In the genomic region with DNA sequence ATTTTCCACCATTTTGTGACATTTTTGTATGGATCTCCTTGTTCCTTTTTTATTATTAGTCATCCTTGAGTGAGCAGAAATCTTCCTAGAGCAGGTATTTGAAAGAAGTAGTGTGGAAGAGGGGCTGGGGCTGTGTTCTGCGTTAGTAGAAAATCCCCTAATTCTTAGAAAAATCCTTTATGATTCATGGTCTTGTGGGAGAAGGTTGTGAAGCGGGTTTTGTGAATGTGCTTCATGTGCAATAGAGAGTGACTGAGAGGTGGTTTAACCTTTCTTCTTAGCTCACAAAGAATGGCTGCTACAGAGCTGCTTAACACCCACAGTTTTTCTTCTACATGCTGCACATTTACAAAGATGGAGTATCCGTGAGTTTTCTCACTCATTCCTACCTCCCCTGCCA, we compare ENCODE assay signal across 1 cellular context.
TF ChIP-seq lines count a peak whose summit lies in the region.

No MANE protein-coding gene starts in this region.

TF ChIP-seq in SK-N-SH, 30 proteins besides CTCF, POLR2A, EP300 and RAD21 (continued from another document):
- no peak for TF ChIP-seq USF1 (IDR thresholded peaks at IDR 0.05; ENCODE audit: borderline replicate concordance, low read depth)
- TF ChIP-seq ZBTB33 (IDR thresholded peaks at IDR 0.05; ENCODE audit: borderline replicate concordance, low read depth), result no peak
- no peak for TF ChIP-seq RFX5 (IDR thresholded peaks at IDR 0.05; ENCODE audit: low read length)
- TF ChIP-seq NRF1 (IDR thresholded peaks at IDR 0.05; ENCODE audit: low read depth, low read length), result no peak
- no peak for TF ChIP-seq JUND (IDR thresholded peaks at IDR 0.05)
- TF ChIP-seq USF2 (IDR thresholded peaks at IDR 0.05; ENCODE audit: borderline replicate concordance, low read depth, low read length), result no peak
- TF ChIP-seq RXRA (IDR thresholded peaks at IDR 0.05; ENCODE audit: borderline replicate concordance, low read depth), result no peak
- TF ChIP-seq MAX (IDR thresholded peaks at IDR 0.05; ENCODE audit: low read depth), result no peak
